Comparison of ENCODE assay signal across 18 cellular contexts in the genomic region with DNA sequence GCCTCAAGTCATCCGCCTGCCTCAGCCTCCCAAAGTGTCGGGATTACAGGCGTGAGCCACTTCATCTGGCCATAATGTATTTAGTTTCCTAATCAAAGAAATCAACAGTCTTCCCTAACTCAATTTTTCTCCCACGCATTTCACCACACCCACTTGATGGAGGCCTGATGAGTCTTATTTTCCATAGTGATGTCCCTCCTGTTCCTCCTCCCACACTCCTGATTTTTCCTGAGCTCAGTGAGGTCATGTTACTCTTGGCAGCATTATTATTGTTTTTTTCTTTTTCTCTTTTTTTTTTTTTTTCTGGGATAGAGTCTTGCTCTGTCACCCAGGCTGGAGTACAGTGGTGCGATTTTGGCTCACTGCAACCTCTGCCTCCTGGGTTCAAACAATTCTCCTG. TPM values are rescaled to one million over a fixed set of nuclear protein-coding genes. Genes with fewer than 3 reads are reported as not detected.
A peak's percentile ranks its signal among the peaks of the same experiment; 100 is the strongest.
DNase-seq lines count a peak whose midpoint lies in the region; ATAC-seq and TF ChIP-seq lines count a peak whose summit lies in the region.
"Had no signal": no experiment of that assay in that cellular context is flagged by ENCODE, and none has a peak within 500 bp of the region (broad histone marks: within the 10 kb centered on the region; RNA-seq: fewer than 3 reads in every experiment).

No MANE protein-coding gene starts in this region.

- H3K9me1 ChIP-seq in IMR-90 (ENCODE audit: insufficient read depth, low read length) = 0 out of 2 replicates have a peak, but pooled peaks cover 6% of the 10 kb centered on the region

- dilution Hi-C loops in IMR-90 (cut with HindIII; ENCODE audit: low sequenced_read_pairs, unreplicated experiment) = no loop called here

- peaks cover 24% of the 10 kb centered on the region for H3K36me3 ChIP-seq in IMR-90 (ENCODE audit: control insufficient read depth, insufficient read depth, low read length)

- intact Hi-C loops in IMR-90 (cut with micrococcal nuclease) = no loop called here

- in situ Hi-C loops in IMR-90 (cut with MboI; ENCODE audit: low sequenced_read_pairs) = no loop called here

- H2AK5ac ChIP-seq in IMR-90 (ENCODE audit: low read depth, low read length) = no peak overlapping the region

- H3K9me3 Mint-ChIP-seq in osteocyte (ENCODE audit: unreplicated experiment) (no peaks in the 10 kb centered on the region), endothelial cell (ENCODE audit: unreplicated experiment) (no peaks in the 10 kb centered on the region)
- H3K9me3 Mint-ChIP-seq: nephron had no signal

- H3K4me1 Mint-ChIP-seq in osteocyte (ENCODE audit: unreplicated experiment) = peaks cover 12% of the 10 kb centered on the region
- peaks cover 19% of the 10 kb centered on the region for H3K4me1 Mint-ChIP-seq in endothelial cell (ENCODE audit: unreplicated experiment)
- H3K4me1 Mint-ChIP-seq: nephron had no signal

- H3K4me3 ChIP-seq in IMR-90 (ENCODE audit: insufficient read depth, low read depth, low read length) = no peak overlapping the region
- H3K4me3 ChIP-seq: right lobe of liver had no signal

- H2BK20ac ChIP-seq in IMR-90 (ENCODE audit: low read depth, low read length) = no peak overlapping the region

- H2AFZ ChIP-seq in IMR-90 (replicated peaks; ENCODE audit: low read length, poor library complexity) = no peak overlapping the region

- H2BK5ac ChIP-seq in IMR-90 (ENCODE audit: low read depth, low read length, poor library complexity, severe bottlenecking) = no peak overlapping the region

- H2BK120ac ChIP-seq in IMR-90 (ENCODE audit: low read depth, low read length) = no peak overlapping the region

- H3K27me3 Mint-ChIP-seq in osteocyte (ENCODE audit: unreplicated experiment) = no peaks in the 10 kb centered on the region
- H3K27me3 Mint-ChIP-seq in endothelial cell (ENCODE audit: unreplicated experiment) = no peaks in the 10 kb centered on the region

- POLR2A ChIA-PET in IMR-90 (lab: Charles Lee; ENCODE audit: unreplicated experiment) = interaction anchor here (0.6 kb wide), 1 partner anchor 309 kb away, joined by 5 read pairs; no protein-coding TSS in a partner anchor

- CTCF ChIA-PET in IMR-90 (lab: Yijun Ruan, JAX) = no interaction called here

- DNase-seq in NCI-H2171 treated with DMSO at 0.1 percent for 48 hours (lab: John Stamatoyannopoulos, UW) (peak; percentile 13), NCI-H2171 (lab: John Stamatoyannopoulos, UW) (no peak), IMR-90 (peak; percentile 79), dermis blood vessel endothelial cell (peak; percentile 79), osteocyte (ENCODE audit: extremely low spot score, unreplicated experiment) (no peak), GM19238 (ENCODE audit: insufficient read length, low spot score) (no peak), endothelial cell (ENCODE audit: low spot score) (no peak)
- DNase-seq: activated CD8-positive, alpha-beta memory T cell treated with anti-CD3 and anti-CD28 coated beads, Interleukin-2, amount 50 U/mL, for 4 hours; amniotic stem cell; Caco-2; effector CD4-positive, alpha-beta T cell; left cardiac atrium; right lobe of liver; WERI-Rb-1 had no signal

- TF ChIP-seq CTCF in IMR-90 (conservative IDR thresholded peaks at IDR 0.05; ENCODE audit: low read depth, low read length) = no peak
- TF ChIP-seq CTCF in osteocyte (IDR thresholded peaks at IDR 0.05) = no peak
- no peak for TF ChIP-seq CTCF in endothelial cell (IDR thresholded peaks at IDR 0.05; ENCODE audit: unreplicated experiment)

- no CpG with 5 or more reads among the region's 5 CpGs for WGBS in IMR-90 (ENCODE audit: extremely low coverage in 2 of 2, insufficient read length in 1 of 2), 2 experiments

- no peak for TF ChIP-seq POLR2A in IMR-90 (IDR thresholded peaks at IDR 0.05; ENCODE audit: low read depth, low read length)

- peak overlapping the region; percentile 62 for H3K27ac Mint-ChIP-seq in osteocyte (ENCODE audit: unreplicated experiment)
- H3K27ac Mint-ChIP-seq in endothelial cell (ENCODE audit: unreplicated experiment) = no peak overlapping the region

- no peak overlapping the region for H3K9ac ChIP-seq in IMR-90 (ENCODE audit: low read depth, low read length)

- H3K4ac ChIP-seq in IMR-90 (ENCODE audit: low read depth, low read length) = no peak overlapping the region

- H2AK9ac ChIP-seq in IMR-90 (replicated peaks; ENCODE audit: low read depth, low read length, poor library complexity) = no peak overlapping the region

- H3K9me3 ChIP-seq in IMR-90 (ENCODE audit: control insufficient read depth, insufficient read depth, low read length) = no peaks in the 10 kb centered on the region
- H3K9me3 ChIP-seq: Caco-2, right lobe of liver had no signal

- no TSS peak for BruUV-seq in IMR-90 (replicated peaks; lab: Mats Ljungman, UMichigan)

- no peak overlapping the region for H3K23ac ChIP-seq in IMR-90 (ENCODE audit: low read depth, low read length)

- H3K79me1 ChIP-seq in IMR-90 (ENCODE audit: low read depth in 1 of 2, low read length in 2 of 2) = peaks cover 12 to 24% of the 10 kb centered on the region in 2 experiments; a peak in 3 of 4 replicates

- no peak overlapping the region for H4K8ac ChIP-seq in IMR-90 (ENCODE audit: low read depth in 2 of 2, low read length in 2 of 2)

- H3K36me3 Mint-ChIP-seq in osteocyte (ENCODE audit: unreplicated experiment) (peaks cover 48% of the 10 kb centered on the region), endothelial cell (ENCODE audit: low read depth, unreplicated experiment) (peaks cover 37% of the 10 kb centered on the region)

- H4K91ac ChIP-seq in IMR-90 (ENCODE audit: insufficient read depth, low read depth, low read length) = no peak overlapping the region

- H3K18ac ChIP-seq in IMR-90 (ENCODE audit: low read depth, low read length) = no peak overlapping the region

- H3K27me3 ChIP-seq in IMR-90 (ENCODE audit: control insufficient read depth, insufficient read depth, low read length) = no peaks in the 10 kb centered on the region
- H3K27me3 ChIP-seq: right lobe of liver had no signal

- no peak overlapping the region for H3K14ac ChIP-seq in IMR-90 (replicated peaks; ENCODE audit: low read depth, low read length)

- H3K27ac ChIP-seq in IMR-90 (ENCODE audit: insufficient read depth, low read length) = no peak overlapping the region
- H3K27ac ChIP-seq: 22Rv1, right lobe of liver, WERI-Rb-1 had no signal

- H3K4me3 Mint-ChIP-seq in osteocyte (ENCODE audit: unreplicated experiment) = no peak overlapping the region
- no peak overlapping the region for H3K4me3 Mint-ChIP-seq in endothelial cell (ENCODE audit: unreplicated experiment)
- H3K4me3 Mint-ChIP-seq: nephron had no signal

- no peaks in the 10 kb centered on the region for H3K4me1 ChIP-seq in IMR-90 (ENCODE audit: control insufficient read depth, insufficient read depth, low read length)
- H3K4me1 ChIP-seq: Caco-2, right lobe of liver had no signal

- peaks cover 6% of the 10 kb centered on the region; the same call in 1 of the 2 replicates for H4K20me1 ChIP-seq in IMR-90 (ENCODE audit: insufficient read depth, low read length)

- no peak for TF ChIP-seq RAD21 in IMR-90 (IDR thresholded peaks at IDR 0.05; ENCODE audit: low read length)

- ATAC-seq in IMR-90 (ENCODE audit: low read depth) (no peak), GM21526 (IDR thresholded peaks at IDR 0.05; ENCODE audit: low FRiP score, unreplicated experiment) (no peak)
- ATAC-seq: right lobe of liver, SK-N-SH treated with all-trans-retinoic acid at 6 μM for 48 hours had no signal

- H3K56ac ChIP-seq in IMR-90 (ENCODE audit: extremely low read depth, insufficient read depth, low read length) = no peak overlapping the region

- H2BK15ac ChIP-seq in IMR-90 (ENCODE audit: low read depth, low read length) = no peak overlapping the region

- no peak overlapping the region for H4K5ac ChIP-seq in IMR-90 (ENCODE audit: low read depth, low read length)

- no peak overlapping the region for H3K4me2 ChIP-seq in IMR-90 (ENCODE audit: low read depth, low read length)

TF ChIP-seq in IMR-90, 13 proteins besides CTCF, POLR2A, EP300 and RAD21 (continues in another document):
- TF ChIP-seq NFE2L2 (IDR thresholded peaks at IDR 0.05; ENCODE audit: low read depth, low read length) (no peak), RCOR1 (IDR thresholded peaks at IDR 0.05; ENCODE audit: insufficient replicate concordance, low read length) (no peak), FOS (IDR thresholded peaks at IDR 0.05; ENCODE audit: low read depth, low read length) (no peak), SMC3 (IDR thresholded peaks at IDR 0.05; ENCODE audit: low read depth, low read length) (no peak), MXI1 (IDR thresholded peaks at IDR 0.05; ENCODE audit: borderline replicate concordance, low read depth, low read length) (no peak), MAFK (IDR thresholded peaks at IDR 0.05; ENCODE audit: low read depth, low read length) (no peak), CEBPB (IDR thresholded peaks at IDR 0.05; ENCODE audit: low read depth, low read length) (no peak), RFX5 (IDR thresholded peaks at IDR 0.05; ENCODE audit: low read depth, low read length) (no peak), MAZ (IDR thresholded peaks at IDR 0.05; ENCODE audit: borderline replicate concordance, low read depth, low read length) (no peak), BHLHE40 (IDR thresholded peaks at IDR 0.05; ENCODE audit: low read depth, low read length) (no peak), CHD1 (IDR thresholded peaks at IDR 0.05; ENCODE audit: low read depth, low read length) (no peak)
- TF ChIP-seq, protein P1, sequence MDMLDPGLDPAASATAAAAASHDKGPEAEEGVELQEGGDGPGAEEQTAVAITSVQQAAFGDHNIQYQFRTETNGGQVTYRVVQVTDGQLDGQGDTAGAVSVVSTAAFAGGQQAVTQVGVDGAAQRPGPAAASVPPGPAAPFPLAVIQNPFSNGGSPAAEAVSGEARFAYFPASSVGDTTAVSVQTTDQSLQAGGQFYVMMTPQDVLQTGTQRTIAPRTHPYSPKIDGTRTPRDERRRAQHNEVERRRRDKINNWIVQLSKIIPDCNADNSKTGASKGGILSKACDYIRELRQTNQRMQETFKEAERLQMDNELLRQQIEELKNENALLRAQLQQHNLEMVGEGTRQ (IDR thresholded peaks at IDR 0.05; ENCODE audit: low read depth, low read length) = no peak

RNA-seq across cellular contexts. Expression of a gene that starts 8.9 kb away (rescaled TPM):
- total RNA-seq in IMR-90 (2012; rRNA removed) (16.0 and 42.8 TPM in 2 replicates), dermis blood vessel endothelial cell (41.0 and 41.9 TPM in 2 replicates), osteocyte (16.9 and 23.0 TPM in 2 replicates), endothelial cell (ENCODE audit: unreplicated experiment) (117 TPM)
- polyA plus RNA-seq in IMR-90 (2012; rRNA removed) = 27.5 and 27.9 TPM in 2 replicates
- 5.8 and 7.6 TPM in 2 replicates for polyA plus RNA-seq in IMR-90 (2012; cell fraction: cytosol; rRNA removed)
- polyA plus RNA-seq in IMR-90 (2012; cell fraction: nucleus; rRNA removed; ENCODE audit: low replicate concordance) = 2.0 and 6.9 TPM in 2 replicates

RNA-seq across cellular contexts. Expression of a gene that starts 49.4 kb away (rescaled TPM):
- total RNA-seq in IMR-90 (2012; rRNA removed) (21.1 and 21.9 TPM in 2 replicates), dermis blood vessel endothelial cell (25.4 and 29.5 TPM in 2 replicates), osteocyte (32.2 and 38.0 TPM in 2 replicates), endothelial cell (ENCODE audit: unreplicated experiment) (50.4 TPM)
- polyA plus RNA-seq in IMR-90 (2012; rRNA removed) = 24.2 and 26.3 TPM in 2 replicates
- 8.4 and 9.4 TPM in 2 replicates for polyA plus RNA-seq in IMR-90 (2012; cell fraction: cytosol; rRNA removed)
- polyA plus RNA-seq in IMR-90 (2012; cell fraction: nucleus; rRNA removed; ENCODE audit: low replicate concordance) = 14.5 and 47.7 TPM in 2 replicates

Comparison
In these comparisons a context has a peak if more than half of its experiments do, and no peak if none do; other contexts are left out.
1. DNase-seq: peak in NCI-H2171 treated with DMSO at 0.1 percent for 48 hours (single experiment), IMR-90 (single experiment) and dermis blood vessel endothelial cell (single experiment); none in NCI-H2171 (single experiment), osteocyte (single experiment), GM19238 (single experiment) and endothelial cell (single experiment).